Comparison of ENCODE assay signal across 8 cellular contexts in genomic region chr9:127122176-127123151, GRCh38. TPM values are rescaled to one million over a fixed set of nuclear protein-coding genes. Genes with fewer than 3 reads are reported as not detected.
DNase-seq lines count a peak whose midpoint lies in the region; ATAC-seq, FAIRE-seq and TF ChIP-seq lines count a peak whose summit lies in the region.

A gene with protein sequence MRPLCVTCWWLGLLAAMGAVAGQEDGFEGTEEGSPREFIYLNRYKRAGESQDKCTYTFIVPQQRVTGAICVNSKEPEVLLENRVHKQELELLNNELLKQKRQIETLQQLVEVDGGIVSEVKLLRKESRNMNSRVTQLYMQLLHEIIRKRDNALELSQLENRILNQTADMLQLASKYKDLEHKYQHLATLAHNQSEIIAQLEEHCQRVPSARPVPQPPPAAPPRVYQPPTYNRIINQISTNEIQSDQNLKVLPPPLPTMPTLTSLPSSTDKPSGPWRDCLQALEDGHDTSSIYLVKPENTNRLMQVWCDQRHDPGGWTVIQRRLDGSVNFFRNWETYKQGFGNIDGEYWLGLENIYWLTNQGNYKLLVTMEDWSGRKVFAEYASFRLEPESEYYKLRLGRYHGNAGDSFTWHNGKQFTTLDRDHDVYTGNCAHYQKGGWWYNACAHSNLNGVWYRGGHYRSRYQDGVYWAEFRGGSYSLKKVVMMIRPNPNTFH (minus strand): TSS chr9:127122635. CDS start chr9:127108731, 13,904 bp downstream.

- 44% methylated on average over 23 of the region's 48 CpGs for WGBS in HepG2 (ENCODE audit: low lambda C conversion rate)

- peak in 1 of 2 experiments; percentile 56; a peak in 1 of 4 replicates for TF ChIP-seq POLR2A in HepG2 (IDR thresholded peaks at IDR 0.05; ENCODE audit: insufficient read depth in 1 of 2, low read depth in 2 of 2, low read length in 2 of 2)

- peak; percentile 86 for ATAC-seq in HepG2

- peak within 1 kb of the TSS; percentile 78 for H3K4me2 ChIP-seq in HepG2 (ENCODE audit: low read depth, low read length)

- no TSS peak for BruUV-seq in HepG2 (replicated peaks; lab: Mats Ljungman, UMichigan)

- in situ Hi-C loops in HepG2 (cut with HindIII; ENCODE audit: extremely low pct_ligation_motif_present, low pct_unique_long_range_greater_than_20kb), result no loop called here

- CTCF ChIA-PET in HEK293 (lab: Yijun Ruan, JAX), result interaction anchor here (0.6 to 1.3 kb wide), 7 partner anchors 16 to 1154 kb away, joined by 3 to 5 read pairs (median 3); partner anchors contain the start of gene SWI5
- CTCF ChIA-PET in HepG2 (lab: Yijun Ruan, JAX; ENCODE audit: low intra/inter-chr PET ratio, low total read pairs), result no interaction called here

- POLR2A ChIA-PET in HEK293 (lab: Yijun Ruan, JAX) (no interaction called here), HepG2 (lab: Yijun Ruan, JAX) (interaction anchor here (1.1 to 1.4 kb wide), 3 partner anchors 9 to 14 kb away, joined by 3 to 7 read pairs (median 5); no protein-coding TSS in a partner anchor)

- intact Hi-C loops in HepG2 (cut with micrococcal nuclease; ENCODE audit: unreplicated experiment), result no loop called here

- FAIRE-seq in HepG2 (lab: Jason Lieb, UNC), result no peak

- H2AFZ ChIP-seq in HepG2 (ENCODE audit: low read length), result no peak within 1 kb of the TSS

- H3K9me3 ChIP-seq in HEK293 (ENCODE audit: control insufficient read depth, insufficient read depth, low read depth, low read length) (no peaks in the 10 kb centered on the region), endocrine pancreas (ENCODE audit: control insufficient read depth, low read length) (no peaks in the 10 kb centered on the region), HepG2 (ENCODE audit: low read length) (no peaks in the 10 kb centered on the region)
- H3K9me3 ChIP-seq in effector memory CD4-positive, alpha-beta T cell (ENCODE audit: control insufficient read depth, low read length), result no peaks in the 10 kb centered on the region

- no peak for TF ChIP-seq RAD21 in HepG2 (CRISPR knock-in tag; IDR thresholded peaks at IDR 0.05)

- H3K36me3 ChIP-seq in HEK293 (ENCODE audit: control insufficient read depth in 2 of 2, insufficient read depth in 1 of 2, low read length in 2 of 2) (no peaks in the 10 kb centered on the region), endocrine pancreas (ENCODE audit: control insufficient read depth, insufficient read depth, low read length) (no peaks in the 10 kb centered on the region), HepG2 (replicated peaks in 1 of 2; ENCODE audit: control insufficient read depth in 1 of 2, insufficient read depth in 2 of 2, low read length in 2 of 2) (no peaks in the 10 kb centered on the region)
- H3K36me3 ChIP-seq in effector memory CD4-positive, alpha-beta T cell (ENCODE audit: control insufficient read depth, insufficient read depth, low read length), result no peaks in the 10 kb centered on the region

- peak within 1 kb of the TSS; percentile 19; the same call in 1 of the 2 replicates for H3K27ac ChIP-seq in HEK293 (ENCODE audit: extremely low read depth, low read depth, low read length)
- H3K27ac ChIP-seq in HepG2 (ENCODE audit: extremely low read length, insufficient read depth, low read length), result peak within 1 kb of the TSS; percentile 23
- H3K27ac ChIP-seq in effector memory CD4-positive, alpha-beta T cell (ENCODE audit: insufficient read depth, low read length, poor library complexity, severe bottlenecking), result no peak within 1 kb of the TSS

- TF ChIP-seq CTCF in HEK293 (tag by site-specific recombination; IDR thresholded peaks at IDR 0.05), result no peak
- no peak for TF ChIP-seq CTCF in HepG2 (CRISPR knock-in tag; IDR thresholded peaks at IDR 0.05)

- no peaks in the 10 kb centered on the region for H3K79me2 ChIP-seq in HepG2 (ENCODE audit: insufficient read depth, low read length)

- DNase-seq in DMS153 (lab: John Stamatoyannopoulos, UW) (peak; percentile 56), SHP77 (lab: John Stamatoyannopoulos, UW) (peak; percentile 70 to 79), HepG2 (ENCODE audit: low spot score) (peak; percentile 43), cortex of kidney (lab: John Stamatoyannopoulos, UW) (no peak)
- DNase-seq in stimulated activated CD8-positive, alpha-beta memory T cell treated with anti-CD3 and anti-CD28 coated beads, Interleukin-4, amount 100 ng/mL, for 48 hours, result peak; percentile 35
- no peak for DNase-seq in effector memory CD4-positive, alpha-beta T cell

- TF ChIP-seq EP300 in HepG2 (IDR thresholded peaks at IDR 0.05; ENCODE audit: low read depth in 2 of 2, low read length in 2 of 2) (no peak), HepG2 (CRISPR knock-in tag; IDR thresholded peaks at IDR 0.05; ENCODE audit: borderline replicate concordance) (no peak)

- H3K27me3 ChIP-seq in endocrine pancreas (ENCODE audit: control insufficient read depth, insufficient read depth, low read length) (no peaks in the 10 kb centered on the region), HepG2 (ENCODE audit: control insufficient read depth in 1 of 2, insufficient read depth in 2 of 2, low read length in 2 of 2) (no peaks in the 10 kb centered on the region; a peak in 1 of 5 replicates)
- H3K27me3 ChIP-seq in effector memory CD4-positive, alpha-beta T cell (replicated peaks; ENCODE audit: control insufficient read depth, insufficient read depth, low read length, poor library complexity, severe bottlenecking), result peaks cover 3% of the 10 kb centered on the region

- H3K9ac ChIP-seq in endocrine pancreas (ENCODE audit: control insufficient read depth, insufficient read depth, low read length) (peak within 1 kb of the TSS; percentile 69), HepG2 (ENCODE audit: insufficient read depth, low read depth, low read length) (peak within 1 kb of the TSS; percentile 71)

- peak within 1 kb of the TSS; percentile 26 for H3K4me3 ChIP-seq in HEK293 (ENCODE audit: low read depth, low read length)
- no peak within 1 kb of the TSS for H3K4me3 ChIP-seq in endocrine pancreas (ENCODE audit: control insufficient read depth, insufficient read depth, low read length)
- H3K4me3 ChIP-seq in HepG2 (replicated peaks in 1 of 3; ENCODE audit: insufficient read depth in 1 of 3, low read depth in 2 of 3, low read length in 3 of 3), result peak within 1 kb of the TSS; percentile 50 to 74 (median 60)
- no peak within 1 kb of the TSS for H3K4me3 ChIP-seq in effector memory CD4-positive, alpha-beta T cell (ENCODE audit: insufficient read depth, low read depth, low read length, poor library complexity, severe bottlenecking)

- H3K4me1 ChIP-seq in HEK293 (ENCODE audit: control insufficient read depth, insufficient read depth, low read length) (peaks cover 2% of the 10 kb centered on the region), endocrine pancreas (ENCODE audit: control insufficient read depth, insufficient read depth, low read length) (peaks cover 5% of the 10 kb centered on the region), HepG2 (ENCODE audit: insufficient read depth, low read length) (peaks cover 25% of the 10 kb centered on the region)
- peaks cover 4% of the 10 kb centered on the region for H3K4me1 ChIP-seq in effector memory CD4-positive, alpha-beta T cell (ENCODE audit: control insufficient read depth, insufficient read depth, low read length, poor library complexity, severe bottlenecking)

- no peaks in the 10 kb centered on the region for H4K20me1 ChIP-seq in HepG2 (ENCODE audit: insufficient read depth, low read length)

TF ChIP-seq in HEK293, 187 proteins besides CTCF, POLR2A, EP300 and RAD21 (continues in another document):
- TF ChIP-seq ZNF521 (tag by site-specific recombination; IDR thresholded peaks at IDR 0.05), result no peak
- 0 out of 2 replicates have a peak, but pooled peaks have one; percentile 38 for TF ChIP-seq ZNF561 (tag by site-specific recombination; IDR thresholded peaks at IDR 0.05; ENCODE audit: borderline replicate concordance)
- TF ChIP-seq ZNF416 (tag by site-specific recombination; IDR thresholded peaks at IDR 0.05), result no peak
- TF ChIP-seq ZNF677 (tag by site-specific recombination; IDR thresholded peaks at IDR 0.05), result no peak
- peak; percentile 56; the same call in 1 of the 2 replicates for TF ChIP-seq ZBTB48 (tag by site-specific recombination; IDR thresholded peaks at IDR 0.05)
- TF ChIP-seq ZNF660 (tag by site-specific recombination; IDR thresholded peaks at IDR 0.05), result peak; percentile 33; the same call in 1 of the 2 replicates

TF ChIP-seq in HepG2, 621 proteins besides CTCF, POLR2A, EP300 and RAD21 (continues in another document):
- no peak for TF ChIP-seq ZNF816 (CRISPR knock-in tag; IDR thresholded peaks at IDR 0.05; ENCODE audit: borderline replicate concordance)
- TF ChIP-seq JDP2 (CRISPR knock-in tag; IDR thresholded peaks at IDR 0.05; ENCODE audit: borderline replicate concordance), result no peak
- TF ChIP-seq ZNF430 (CRISPR knock-in tag; IDR thresholded peaks at IDR 0.05), result 0 out of 2 replicates have a peak, but pooled peaks have one; percentile 33
- TF ChIP-seq NAIF1 (CRISPR knock-in tag; IDR thresholded peaks at IDR 0.05; ENCODE audit: borderline replicate concordance), result no peak
- TF ChIP-seq ZNF572 (CRISPR knock-in tag; IDR thresholded peaks at IDR 0.05), result 0 out of 2 replicates have a peak, but pooled peaks have one; percentile 61
- peak; percentile 34 for TF ChIP-seq TEAD3 (CRISPR knock-in tag; optimal IDR thresholded peaks at IDR 0.05; ENCODE audit: borderline replicate concordance)
- TF ChIP-seq SOX6 (IDR thresholded peaks at IDR 0.05), result no peak
- TF ChIP-seq SOX6 (CRISPR knock-in tag; IDR thresholded peaks at IDR 0.05), result no peak

RNA-seq across cellular contexts. Expression of the gene that starts here (rescaled TPM):
- 0.35 and 0.91 TPM in 2 replicates for total RNA-seq in HepG2 (2016; rRNA removed; fragmentation: Illumina TruSeq; extraction: Trizol)
- 0.09 TPM in 1 of 2 replicates, not detected in the other for total RNA-seq in HepG2 (2016; cell fraction: cytosol; rRNA removed; fragmentation: Illumina TruSeq; extraction: Trizol; ENCODE audit: low read depth)
- total RNA-seq in HepG2 (2016; cell fraction: insoluble cytoplasmic fraction; rRNA removed; fragmentation: Illumina TruSeq; extraction: Trizol), result 0.49 and 1.4 TPM in 2 replicates
- 0.55 and 0.59 TPM in 2 replicates for total RNA-seq in HepG2 (2016; cell fraction: membrane; rRNA removed; fragmentation: Illumina TruSeq; extraction: Trizol)
- total RNA-seq in HepG2 (2016; cell fraction: nucleus; rRNA removed; fragmentation: Illumina TruSeq; extraction: Trizol), result 1.2 and 2.2 TPM in 2 replicates
- 21.0 and 40.2 TPM in 2 replicates for polyA plus RNA-seq in HepG2 (2011; rRNA removed)
- polyA plus RNA-seq in HepG2 (2011; cell fraction: cytosol; rRNA removed), result 14.1 and 24.9 TPM in 2 replicates
- 16.8 and 26.7 TPM in 2 replicates for polyA plus RNA-seq in HepG2 (2011; cell fraction: nucleus; rRNA removed)
- 27.5 and 38.6 TPM in 2 replicates for polyA plus RNA-seq in HepG2 (2012)
- polyA plus RNA-seq in HepG2 (2016; cell fraction: cytosol; fragmentation: Illumina TruSeq; extraction: Trizol; ENCODE audit: low read depth), result 0.19 and 0.24 TPM in 2 replicates
- 0.60 and 0.63 TPM in 2 replicates for polyA plus RNA-seq in HepG2 (2016; cell fraction: insoluble cytoplasmic fraction; fragmentation: Illumina TruSeq; extraction: Trizol; ENCODE audit: low read depth)
- polyA plus RNA-seq in HepG2 (2016; cell fraction: membrane; fragmentation: Illumina TruSeq; extraction: Trizol; ENCODE audit: low read depth), result 0.50 and 0.89 TPM in 2 replicates
- 1.8 and 2.3 TPM in 2 replicates for polyA plus RNA-seq in HepG2 (2016; cell fraction: nucleus; fragmentation: Illumina TruSeq; extraction: Trizol; ENCODE audit: insufficient read depth, low read depth)
- polyA minus RNA-seq in HepG2 (2011; rRNA and poly(A)+ RNA removed; ENCODE audit: low replicate concordance), result 0.09 and 16.6 TPM in 2 replicates
- polyA minus RNA-seq in HepG2 (2011; cell fraction: cytosol; rRNA and poly(A)+ RNA removed), result 7.1 and 18.4 TPM in 2 replicates
- polyA minus RNA-seq in HepG2 (2011; cell fraction: nucleus; rRNA and poly(A)+ RNA removed), result 7.3 and 9.9 TPM in 2 replicates

Comparison
In these comparisons a context has a peak if more than half of its experiments do, and no peak if none do; other contexts are left out.
1. DNase-seq: peak in DMS153 (single experiment), SHP77 (2 of 2), HepG2 (single experiment) and stimulated activated CD8-positive, alpha-beta memory T cell treated with anti-CD3 and anti-CD28 coated beads, Interleukin-4, amount 100 ng/mL, for 48 hours (single experiment); none in effector memory CD4-positive, alpha-beta T cell (0 of 3) and cortex of kidney (single experiment).
2. H3K4me3 ChIP-seq: peak in HEK293 (single experiment) and HepG2 (3 of 3); none in endocrine pancreas (single experiment) and effector memory CD4-positive, alpha-beta T cell (single experiment).